12 cellular contexts compared by ENCODE assay signal in genomic region chr5:119285070-119285916, GRCh38.
A peak's percentile ranks its signal among the peaks of the same experiment; 100 is the strongest.
DNase-seq lines count a peak whose midpoint lies in the region; ATAC-seq and TF ChIP-seq lines count a peak whose summit lies in the region.
"Had no signal": no experiment of that assay in that cellular context is flagged by ENCODE, and none has a peak within 500 bp of the region (broad histone marks: within the 10 kb centered on the region; RNA-seq: fewer than 3 reads in every experiment).

No MANE protein-coding gene starts in this region.

- H3K4me1 Mint-ChIP-seq in activated T-cell treated with anti-CD3 and anti-CD28 coated beads, Interleukin-2, amount 50 U/mL, for 24 hours (ENCODE audit: low read depth) = peaks cover 99% of the 10 kb centered on the region
- H3K4me1 Mint-ChIP-seq in stimulated activated naive CD8-positive, alpha-beta T cell treated with anti-CD3 and anti-CD28 coated beads, Interleukin-15, amount 100 ng/mL, for 72 hours = peaks cover 100% of the 10 kb centered on the region

- peaks cover 52% of the 10 kb centered on the region for H3K4me1 ChIP-seq in RWPE2 (ENCODE audit: insufficient read depth, poor library complexity, severe bottlenecking)

- no peaks in the 10 kb centered on the region for H3K9me3 Mint-ChIP-seq in activated T-cell treated with anti-CD3 and anti-CD28 coated beads, Interleukin-2, amount 50 U/mL, for 24 hours
- H3K9me3 Mint-ChIP-seq in stimulated activated naive CD8-positive, alpha-beta T cell treated with anti-CD3 and anti-CD28 coated beads, Interleukin-15, amount 100 ng/mL, for 72 hours = no peaks in the 10 kb centered on the region

- no peaks in the 10 kb centered on the region for H3K27me3 Mint-ChIP-seq in activated T-cell treated with anti-CD3 and anti-CD28 coated beads, Interleukin-2, amount 50 U/mL, for 24 hours
- H3K27me3 Mint-ChIP-seq in stimulated activated naive CD8-positive, alpha-beta T cell treated with anti-CD3 and anti-CD28 coated beads, Interleukin-15, amount 100 ng/mL, for 72 hours = no peaks in the 10 kb centered on the region

- H3K4me3 ChIP-seq in RWPE2 (ENCODE audit: severe bottlenecking) (no peak overlapping the region), fibroblast of the aortic adventitia (ENCODE audit: low read depth, low read length) (no peak overlapping the region)

- H3K27ac ChIP-seq in RWPE2 (ENCODE audit: poor library complexity, severe bottlenecking) = peak overlapping the region; percentile 95

- H3K36me3 Mint-ChIP-seq in activated T-cell treated with anti-CD3 and anti-CD28 coated beads, Interleukin-2, amount 50 U/mL, for 24 hours (ENCODE audit: low read depth) = peaks cover 68% of the 10 kb centered on the region

- no peak for ATAC-seq in RWPE2 (ENCODE audit: low read depth)
- ATAC-seq in stimulated activated naive CD8-positive, alpha-beta T cell treated with anti-CD3 and anti-CD28 coated beads, Interleukin-15, amount 100 ng/mL, for 72 hours = no peak
- no peak for ATAC-seq in GM19035 (IDR thresholded peaks at IDR 0.05; ENCODE audit: unreplicated experiment)
- ATAC-seq in HG03108 (IDR thresholded peaks at IDR 0.05; ENCODE audit: unreplicated experiment) = no peak

- H3K27me3 ChIP-seq in RWPE2 (ENCODE audit: insufficient read depth, poor library complexity, severe bottlenecking) = no peaks in the 10 kb centered on the region

- H3K36me3 ChIP-seq in RWPE2 (ENCODE audit: low read depth) = peaks cover 9% of the 10 kb centered on the region

- TF ChIP-seq CTCF in RWPE2 (IDR thresholded peaks at IDR 0.05; ENCODE audit: poor library complexity, severe bottlenecking) (no peak), fibroblast of the aortic adventitia (IDR thresholded peaks at IDR 0.05; ENCODE audit: insufficient read depth, low read length) (no peak)

- H3K27ac Mint-ChIP-seq in activated T-cell treated with anti-CD3 and anti-CD28 coated beads, Interleukin-2, amount 50 U/mL, for 24 hours = peak overlapping the region; percentile 97
- H3K27ac Mint-ChIP-seq in stimulated activated naive CD8-positive, alpha-beta T cell treated with anti-CD3 and anti-CD28 coated beads, Interleukin-15, amount 100 ng/mL, for 72 hours = peak overlapping the region in 1 of 2 donors; percentile 83

- H3K9me3 ChIP-seq in RWPE2 (ENCODE audit: severe bottlenecking) = no peaks in the 10 kb centered on the region

- H3K4me3 Mint-ChIP-seq in activated T-cell treated with anti-CD3 and anti-CD28 coated beads, Interleukin-2, amount 50 U/mL, for 24 hours = peak overlapping the region; percentile 9
- peak overlapping the region; percentile 49 to 63 for H3K4me3 Mint-ChIP-seq in stimulated activated naive CD8-positive, alpha-beta T cell treated with anti-CD3 and anti-CD28 coated beads, Interleukin-15, amount 100 ng/mL, for 72 hours

- no peak for DNase-seq in activated T-cell treated with anti-CD3 and anti-CD28 coated beads, Interleukin-2, amount 50 U/mL, for 24 hours
- DNase-seq in activated T-cell treated with anti-CD3 and anti-CD28 coated beads, Interleukin-2, amount 50 U/mL, for 1 hour = no peak
- DNase-seq in RWPE2 (ENCODE audit: low spot score) (no peak), fibroblast of the aortic adventitia (ENCODE audit: low read depth) (peak; percentile 70), SHP77 (lab: John Stamatoyannopoulos, UW) (no peak)
- no peak for DNase-seq in stimulated activated naive CD8-positive, alpha-beta T cell treated with anti-CD3 and anti-CD28 coated beads, Interleukin-15, amount 100 ng/mL, for 72 hours
- DNase-seq: cerebellar nuclear complex; islet precursor cell; NCI-H1930; stimulated activated naive CD4-positive, alpha-beta T cell treated with Interleukin-2 at 50 U/mL for 16 hours had no signal
